Comparison of ENCODE assay signal across 39 cellular contexts in genomic region chr15:73760330-73760729, GRCh38. TPM values are rescaled to one million over a fixed set of nuclear protein-coding genes. Genes with fewer than 3 reads are reported as not detected.
"Had no signal": no experiment of that assay in that cellular context is flagged by ENCODE, and none has a peak within 500 bp of the region (broad histone marks: within the 10 kb centered on the region; RNA-seq: fewer than 3 reads in every experiment).

No MANE protein-coding gene starts in this region.

- H3K27me3 ChIP-seq: adrenal gland, ascending aorta, body of pancreas had no signal

- H3K27ac ChIP-seq: adrenal gland, ascending aorta, body of pancreas, brain microvascular endothelial cell, breast epithelium, cardiac muscle cell had no signal

- H3K36me3 ChIP-seq: adrenal gland, ascending aorta, brain microvascular endothelial cell, breast epithelium, cardiac muscle cell had no signal

- H3K27ac Mint-ChIP-seq: activated naive CD4-positive, alpha-beta T cell treated with anti-CD3 and anti-CD28 coated beads for 36 hours; activated naive CD4-positive, alpha-beta T cell treated with anti-CD3 and anti-CD28 coated beads, Interleukin-2, amount 50 U/mL, for 24 hours; activated naive CD4-positive, alpha-beta T cell treated with anti-CD3 and anti-CD28 coated beads, Interleukin-2, amount 50 U/mL, for 72 hours; activated naive CD8-positive, alpha-beta T cell; activated naive CD8-positive, alpha-beta T cell treated with anti-CD3 and anti-CD28 coated beads for 36 hours; activated naive CD8-positive, alpha-beta T cell treated with anti-CD3 and anti-CD28 coated beads, Interleukin-2, amount 10 ng/mL, durations not matched to agents 7 days and 5 days; activated naive CD8-positive, alpha-beta T cell treated with anti-CD3 and anti-CD28 coated beads, Interleukin-2, amount 50 U/mL, for 24 hours; activated T-cell treated with anti-CD3 and anti-CD28 coated beads, Interleukin-2, amount 50 U/mL, for 24 hours; activated T-cell treated with anti-CD3 and anti-CD28 coated beads, Interleukin-2, amount 50 U/mL, for 72 hours; activated T-helper 1 cell treated with anti-CD3 and anti-CD28 coated beads, Interleukin-12 subunit alpha, Interleukin-12 subunit beta, Interleukin-2, Interleukin-4 antibody, amounts not matched to agents 30 ng/mL and 10 ng/mL and 1 ng/mL, durations not matched to agents 14 hours and 24 hours and 36 hours; activated T-helper 17 cell treated with anti-CD3 and anti-CD28 coated beads, Interleukin-2, amount 50 U/mL, for 72 hours; activated T-helper 2 cell treated with anti-CD3 and anti-CD28 coated beads, Interferon-gamma antibody, Interleukin-2, Interleukin-4, amounts not matched to agents 10 μg/mL and 5 μg/mL and 100 μg/mL, durations not matched to agents 14 hours and 24 hours and 36 hours; brain had no signal

- H3K4me1 ChIP-seq: adrenal gland, ascending aorta, body of pancreas, breast epithelium had no signal

- DNase-seq: activated effector memory CD4-positive, alpha-beta T cell treated with anti-CD3 and anti-CD28 coated beads, Interleukin-2, amount 50 U/mL, for 16 hours; activated effector memory CD4-positive, alpha-beta T cell treated with Interleukin-2 at 50 U/mL for 16 hours; activated gamma-delta T cell; activated gamma-delta T cell treated with Interleukin-2 at 50 U/mL for 16 hours; activated naive CD4-positive, alpha-beta T cell; activated naive CD4-positive, alpha-beta T cell treated with anti-CD3 and anti-CD28 coated beads for 36 hours; activated naive CD4-positive, alpha-beta T cell treated with anti-CD3 and anti-CD28 coated beads, Interleukin-2, amount 50 U/mL, for 16 hours; activated naive CD4-positive, alpha-beta T cell treated with Interleukin-2 at 50 U/mL for 16 hours; activated naive CD8-positive, alpha-beta T cell treated with anti-CD3 and anti-CD28 coated beads for 36 hours; activated naive CD8-positive, alpha-beta T cell treated with anti-CD3 and anti-CD28 coated beads, Interleukin-2, amount 10 ng/mL, durations not matched to agents 7 days and 5 days; activated naive CD8-positive, alpha-beta T cell treated with anti-CD3 and anti-CD28 coated beads, Interleukin-2, amount 50 U/mL, for 24 hours; activated T-cell treated with anti-CD3 and anti-CD28 coated beads, Interleukin-2, amount 50 U/mL, for 1 hour; activated T-cell treated with anti-CD3 and anti-CD28 coated beads, Interleukin-2, amount 50 U/mL, for 24 hours; activated T-cell treated with anti-CD3 and anti-CD28 coated beads, Interleukin-2, amount 50 U/mL, for 4 hours; activated T-cell treated with anti-CD3 and anti-CD28 coated beads, Interleukin-2, amount 50 U/mL, for 48 hours; activated T-cell treated with anti-CD3 and anti-CD28 coated beads, Interleukin-2, amount 50 U/mL, for 72 hours; adrenal gland; amniotic stem cell; amygdala; anterior cingulate cortex; aorta; body of pancreas; brain microvascular endothelial cell; caudate nucleus; central memory CD4-positive, alpha-beta T cell; cerebellar nuclear complex had no signal

- H3K4me3 Mint-ChIP-seq: activated naive CD4-positive, alpha-beta T cell treated with anti-CD3 and anti-CD28 coated beads for 36 hours; activated naive CD4-positive, alpha-beta T cell treated with anti-CD3 and anti-CD28 coated beads, Interleukin-2, amount 50 U/mL, for 24 hours; activated naive CD8-positive, alpha-beta T cell; activated naive CD8-positive, alpha-beta T cell treated with anti-CD3 and anti-CD28 coated beads for 36 hours; activated naive CD8-positive, alpha-beta T cell treated with anti-CD3 and anti-CD28 coated beads, Interleukin-2, amount 10 ng/mL, durations not matched to agents 7 days and 5 days; activated naive CD8-positive, alpha-beta T cell treated with anti-CD3 and anti-CD28 coated beads, Interleukin-2, amount 50 U/mL, for 24 hours; activated T-cell treated with anti-CD3 and anti-CD28 coated beads, Interleukin-2, amount 50 U/mL, for 24 hours; activated T-cell treated with anti-CD3 and anti-CD28 coated beads, Interleukin-2, amount 50 U/mL, for 4 hours; activated T-cell treated with anti-CD3 and anti-CD28 coated beads, Interleukin-2, amount 50 U/mL, for 72 hours; activated T-helper 1 cell treated with anti-CD3 and anti-CD28 coated beads, Interleukin-12 subunit alpha, Interleukin-12 subunit beta, Interleukin-2, Interleukin-4 antibody, amounts not matched to agents 30 ng/mL and 10 ng/mL and 1 ng/mL, durations not matched to agents 14 hours and 24 hours and 36 hours; activated T-helper 17 cell treated with anti-CD3 and anti-CD28 coated beads, Interleukin-2, amount 50 U/mL, for 72 hours; brain; central memory CD8-positive, alpha-beta T cell had no signal

- H3K4me3 ChIP-seq: adrenal gland, ascending aorta, body of pancreas, breast epithelium, cardiac muscle cell had no signal

- H3K9me3 ChIP-seq: adrenal gland, ascending aorta, body of pancreas, breast epithelium had no signal

- H3K9me3 Mint-ChIP-seq: activated naive CD4-positive, alpha-beta T cell treated with anti-CD3 and anti-CD28 coated beads for 36 hours; activated naive CD4-positive, alpha-beta T cell treated with anti-CD3 and anti-CD28 coated beads, Interleukin-2, amount 50 U/mL, for 24 hours; activated naive CD4-positive, alpha-beta T cell treated with anti-CD3 and anti-CD28 coated beads, Interleukin-2, amount 50 U/mL, for 72 hours; activated naive CD8-positive, alpha-beta T cell treated with anti-CD3 and anti-CD28 coated beads for 36 hours; activated naive CD8-positive, alpha-beta T cell treated with anti-CD3 and anti-CD28 coated beads, Interleukin-2, amount 10 ng/mL, durations not matched to agents 7 days and 5 days; activated naive CD8-positive, alpha-beta T cell treated with anti-CD3 and anti-CD28 coated beads, Interleukin-2, amount 50 U/mL, for 24 hours; activated T-cell treated with anti-CD3 and anti-CD28 coated beads, Interleukin-2, amount 50 U/mL, for 24 hours; activated T-cell treated with anti-CD3 and anti-CD28 coated beads, Interleukin-2, amount 50 U/mL, for 4 hours; activated T-cell treated with anti-CD3 and anti-CD28 coated beads, Interleukin-2, amount 50 U/mL, for 72 hours; activated T-helper 1 cell treated with anti-CD3 and anti-CD28 coated beads, Interleukin-12 subunit alpha, Interleukin-12 subunit beta, Interleukin-2, Interleukin-4 antibody, amounts not matched to agents 30 ng/mL and 10 ng/mL and 1 ng/mL, durations not matched to agents 14 hours and 24 hours and 36 hours; activated T-helper 17 cell treated with anti-CD3 and anti-CD28 coated beads, Interleukin-2, amount 50 U/mL, for 72 hours; activated T-helper 2 cell treated with anti-CD3 and anti-CD28 coated beads, Interferon-gamma antibody, Interleukin-2, Interleukin-4, amounts not matched to agents 10 μg/mL and 5 μg/mL and 100 μg/mL, durations not matched to agents 14 hours and 24 hours and 36 hours; central memory CD8-positive, alpha-beta T cell had no signal

- H3K36me3 Mint-ChIP-seq: activated naive CD4-positive, alpha-beta T cell treated with anti-CD3 and anti-CD28 coated beads, Interleukin-2, amount 50 U/mL, for 24 hours; activated naive CD4-positive, alpha-beta T cell treated with anti-CD3 and anti-CD28 coated beads, Interleukin-2, amount 50 U/mL, for 72 hours; activated naive CD8-positive, alpha-beta T cell; activated naive CD8-positive, alpha-beta T cell treated with anti-CD3 and anti-CD28 coated beads for 36 hours; activated naive CD8-positive, alpha-beta T cell treated with anti-CD3 and anti-CD28 coated beads, Interleukin-2, amount 10 ng/mL, durations not matched to agents 7 days and 5 days; brain had no signal

- FAIRE-seq: astrocyte, bronchial epithelial cell had no signal

- H3K4me1 Mint-ChIP-seq: activated naive CD4-positive, alpha-beta T cell treated with anti-CD3 and anti-CD28 coated beads, Interleukin-2, amount 50 U/mL, for 24 hours; activated naive CD8-positive, alpha-beta T cell treated with anti-CD3 and anti-CD28 coated beads for 36 hours; activated naive CD8-positive, alpha-beta T cell treated with anti-CD3 and anti-CD28 coated beads, Interleukin-2, amount 10 ng/mL, durations not matched to agents 7 days and 5 days; activated naive CD8-positive, alpha-beta T cell treated with anti-CD3 and anti-CD28 coated beads, Interleukin-2, amount 50 U/mL, for 24 hours; activated T-helper 17 cell treated with anti-CD3 and anti-CD28 coated beads, Interleukin-2, amount 50 U/mL, for 72 hours; central memory CD8-positive, alpha-beta T cell had no signal

- ATAC-seq: activated naive CD4-positive, alpha-beta T cell treated with anti-CD3 and anti-CD28 coated beads, Interleukin-2, amount 50 U/mL, for 72 hours; activated naive CD8-positive, alpha-beta T cell treated with anti-CD3 and anti-CD28 coated beads, Interleukin-2, amount 50 U/mL, for 24 hours; activated T-cell treated with anti-CD3 and anti-CD28 coated beads, Interleukin-2, amount 50 U/mL, for 4 hours; activated T-cell treated with anti-CD3 and anti-CD28 coated beads, Interleukin-2, amount 50 U/mL, for 72 hours; activated T-helper 17 cell treated with anti-CD3 and anti-CD28 coated beads, Interleukin-2, amount 50 U/mL, for 72 hours; body of pancreas had no signal

RNA-seq across cellular contexts. Expression of gene INSYN1, which starts 7.2 kb away (rescaled TPM):
- total RNA-seq: activated naive CD4-positive, alpha-beta T cell treated with anti-CD3 and anti-CD28 coated beads for 36 hours; activated naive CD4-positive, alpha-beta T cell treated with anti-CD3 and anti-CD28 coated beads, Interleukin-2, amount 50 U/mL, for 72 hours; activated naive CD8-positive, alpha-beta T cell treated with anti-CD3 and anti-CD28 coated beads for 36 hours; activated naive CD8-positive, alpha-beta T cell treated with anti-CD3 and anti-CD28 coated beads, Interleukin-2, amount 10 ng/mL, durations not matched to agents 7 days and 5 days; activated T-cell treated with anti-CD3 and anti-CD28 coated beads, Interleukin-2, amount 50 U/mL, for 4 hours; activated T-cell treated with anti-CD3 and anti-CD28 coated beads, Interleukin-2, amount 50 U/mL, for 72 hours; activated T-helper 1 cell treated with anti-CD3 and anti-CD28 coated beads, Interleukin-12 subunit alpha, Interleukin-12 subunit beta, Interleukin-2, Interleukin-4 antibody, amounts not matched to agents 30 ng/mL and 10 ng/mL and 1 ng/mL, durations not matched to agents 14 hours and 24 hours and 36 hours; activated T-helper 17 cell treated with anti-CD3 and anti-CD28 coated beads, Interleukin-2, amount 50 U/mL, for 72 hours; activated T-helper 2 cell treated with anti-CD3 and anti-CD28 coated beads, Interferon-gamma antibody, Interleukin-2, Interleukin-4, amounts not matched to agents 10 μg/mL and 5 μg/mL and 100 μg/mL, durations not matched to agents 14 hours and 24 hours and 36 hours had no signal
